11 cellular contexts compared by ENCODE assay signal in genomic region chr1:58727363-58727762, GRCh38. TPM values are rescaled to one million over a fixed set of nuclear protein-coding genes. Genes with fewer than 3 reads are reported as not detected.
DNase-seq lines count a peak whose midpoint lies in the region; ATAC-seq and TF ChIP-seq lines count a peak whose summit lies in the region.
"Had no signal": no experiment of that assay in that cellular context is flagged by ENCODE, and none has a peak within 500 bp of the region (broad histone marks: within the 10 kb centered on the region; RNA-seq: fewer than 3 reads in every experiment).

No MANE protein-coding gene starts in this region.

- no peaks in the 10 kb centered on the region for H3K36me3 Mint-ChIP-seq in Calu3 (ENCODE audit: insufficient read depth, unreplicated experiment)
- H3K36me3 Mint-ChIP-seq: activated naive CD8-positive, alpha-beta T cell; immature natural killer cell had no signal

- no TSS peak for BruUV-seq in Calu3 (replicated peaks; lab: Mats Ljungman, UMichigan)

- no peaks in the 10 kb centered on the region for H3K27me3 ChIP-seq in adipocyte (replicated peaks; ENCODE audit: control insufficient read depth, insufficient read depth, low read length)

- H3K36me3 ChIP-seq in KOPT-K1 (ENCODE audit: insufficient read depth, low read length) (no peaks in the 10 kb centered on the region), adipocyte (ENCODE audit: control insufficient read depth, insufficient read depth, low read length, severe bottlenecking) (no peaks in the 10 kb centered on the region)

- ATAC-seq in HG03159 (IDR thresholded peaks at IDR 0.05; ENCODE audit: unreplicated experiment) (no peak), HG03196 (IDR thresholded peaks at IDR 0.05; ENCODE audit: unreplicated experiment) (no peak), HG03039 (IDR thresholded peaks at IDR 0.05; ENCODE audit: unreplicated experiment) (no peak)

- H3K4me3 Mint-ChIP-seq in Calu3 (ENCODE audit: low read depth, unreplicated experiment): no peak overlapping the region
- H3K4me3 Mint-ChIP-seq: activated naive CD8-positive, alpha-beta T cell; immature natural killer cell had no signal

- H3K4me3 ChIP-seq in adipocyte (ENCODE audit: low read length): no peak overlapping the region

- no peaks in the 10 kb centered on the region for H3K9me3 ChIP-seq in KOPT-K1 (ENCODE audit: insufficient read depth, low read length, poor library complexity, severe bottlenecking)
- no peaks in the 10 kb centered on the region for H3K9me3 ChIP-seq in adipocyte (ENCODE audit: control insufficient read depth, low read length)

- H3K9ac ChIP-seq in adipocyte (ENCODE audit: low read length): no peak overlapping the region

- H3K27ac Mint-ChIP-seq in Calu3 (ENCODE audit: unreplicated experiment): peak overlapping the region; percentile 82
- H3K27ac Mint-ChIP-seq: activated naive CD8-positive, alpha-beta T cell had no signal

- CTCF ChIA-PET in Calu3 (lab: Charles Lee): interaction anchor here (0.6 to 1.0 kb wide), 7 partner anchors 9 to 1032 kb away, joined by 3 to 7 read pairs (median 4); no protein-coding TSS in a partner anchor

- H3K27ac ChIP-seq in KOPT-K1 (ENCODE audit: low read depth, low read length, poor library complexity, severe bottlenecking): peak overlapping the region; percentile 54

- no peaks in the 10 kb centered on the region for H3K9me3 Mint-ChIP-seq in Calu3 (ENCODE audit: low read depth, unreplicated experiment)
- H3K9me3 Mint-ChIP-seq: immature natural killer cell had no signal

- H3K4me1 ChIP-seq in adipocyte (ENCODE audit: control insufficient read depth, insufficient read depth, low read length): peaks cover 13% of the 10 kb centered on the region

- TF ChIP-seq CTCF in Calu3 (IDR thresholded peaks at IDR 0.05; ENCODE audit: unreplicated experiment): no peak

- no peaks in the 10 kb centered on the region for H3K27me3 Mint-ChIP-seq in Calu3 (ENCODE audit: unreplicated experiment)
- H3K27me3 Mint-ChIP-seq: activated naive CD8-positive, alpha-beta T cell had no signal

- H3K4me1 Mint-ChIP-seq in Calu3 (ENCODE audit: low read depth, unreplicated experiment): peaks cover 31% of the 10 kb centered on the region

- intact Hi-C loops in Calu3 (cut with micrococcal nuclease; ENCODE audit: unreplicated experiment): no loop called here

- DNase-seq in Calu3: peak; percentile 55
- peak; percentile 76 for DNase-seq in adipocyte (ENCODE audit: low read depth)
- peak; percentile 95 for DNase-seq in kidney tubule cell (ENCODE audit: low spot score)
- no peak for DNase-seq in HT-29 (ENCODE audit: low spot score)
- DNase-seq: immature natural killer cell, RPMI8226 had no signal

RNA-seq across cellular contexts. Expression of gene MYSM1, which starts 27.5 kb away (rescaled TPM):
- total RNA-seq in Calu3 (2022): 44.6 and 48.2 TPM in 2 replicates
- total RNA-seq in HT-29 (2014; rRNA removed; shearing (Covaris generic)): 4.7 and 10.5 TPM in 2 replicates

RNA-seq across cellular contexts. Expression of gene JUN, which starts 56.5 kb away (rescaled TPM):
- 76.5 and 89.3 TPM in 2 replicates for total RNA-seq in Calu3 (2022)
- total RNA-seq in HT-29 (2014; rRNA removed; shearing (Covaris generic)): 531 and 547 TPM in 2 replicates
